8 cellular contexts compared by ENCODE assay signal in genomic region chr7:73308074-73308664, GRCh38. TPM values are rescaled to one million over a fixed set of nuclear protein-coding genes. Genes with fewer than 3 reads are reported as not detected.
DNase-seq lines count a peak whose midpoint lies in the region; ATAC-seq, FAIRE-seq and TF ChIP-seq lines count a peak whose summit lies in the region.

No MANE protein-coding gene starts in this region.

- H3K27ac ChIP-seq in CD4-positive, CD25-positive, alpha-beta regulatory T cell (ENCODE audit: insufficient read depth, low read length, poor library complexity, severe bottlenecking): no peak overlapping the region
- H3K27ac ChIP-seq in keratinocyte (ENCODE audit: control insufficient read depth, insufficient read depth, low read length): no peak overlapping the region
- H3K27ac ChIP-seq in stomach smooth muscle (ENCODE audit: low read length): peak overlapping the region; percentile 37

- peak overlapping the region; percentile 88 to 98 (median 96) for H3K27ac Mint-ChIP-seq in CD4-positive, CD25-positive, alpha-beta regulatory T cell

- peak overlapping the region; percentile 72 for H3K4me2 ChIP-seq in keratinocyte (ENCODE audit: control insufficient read depth, extremely low read depth, insufficient read depth, low read depth, low read length)

- no peaks in the 10 kb centered on the region for H3K27me3 Mint-ChIP-seq in CD4-positive, CD25-positive, alpha-beta regulatory T cell

- H2AFZ ChIP-seq in keratinocyte (ENCODE audit: control insufficient read depth, low read length): peak overlapping the region; percentile 73

- H3K9me3 ChIP-seq in CD4-positive, CD25-positive, alpha-beta regulatory T cell (ENCODE audit: control insufficient read depth in 2 of 2, low read length in 2 of 2): no peaks in the 10 kb centered on the region
- H3K9me3 ChIP-seq in adipocyte (ENCODE audit: control insufficient read depth, low read length) (no peaks in the 10 kb centered on the region), keratinocyte (ENCODE audit: control insufficient read depth, low read depth, low read length) (no peaks in the 10 kb centered on the region), stomach smooth muscle (ENCODE audit: control insufficient read depth in 2 of 2, low read length in 2 of 2) (no peaks in the 10 kb centered on the region)

- peak overlapping the region; percentile 71 for H3K4me3 ChIP-seq in CD4-positive, CD25-positive, alpha-beta regulatory T cell (ENCODE audit: low read depth, low read length)
- H3K4me3 ChIP-seq in adipocyte (ENCODE audit: low read length) (peak overlapping the region; percentile 92), keratinocyte (ENCODE audit: control insufficient read depth in 2 of 3, extremely low read depth in 1 of 3, insufficient read depth in 2 of 3, low read depth in 1 of 3, low read length in 3 of 3) (peak overlapping the region; percentile 71 to 76 (median 75)), stomach smooth muscle (ENCODE audit: low read length in 2 of 2) (peak overlapping the region; percentile 78 to 80)

- peaks cover 3% of the 10 kb centered on the region for H3K79me2 ChIP-seq in keratinocyte (ENCODE audit: control insufficient read depth, insufficient read depth, low read length)

- H3K4me1 Mint-ChIP-seq in CD4-positive, CD25-positive, alpha-beta regulatory T cell: peaks cover 5 to 38% (median 19%) of the 10 kb centered on the region in 4 donors

- no peaks in the 10 kb centered on the region for H4K20me1 ChIP-seq in keratinocyte (ENCODE audit: control insufficient read depth, extremely low read depth, insufficient read depth, low read length)

- peak overlapping the region; percentile 96 to 100 (median 99) for H3K4me3 Mint-ChIP-seq in CD4-positive, CD25-positive, alpha-beta regulatory T cell

- peaks cover 37% of the 10 kb centered on the region for H3K36me3 ChIP-seq in CD4-positive, CD25-positive, alpha-beta regulatory T cell (ENCODE audit: control insufficient read depth, insufficient read depth, low read length)
- H3K36me3 ChIP-seq in adipocyte (ENCODE audit: control insufficient read depth, insufficient read depth, low read length, severe bottlenecking) (peaks cover 17% of the 10 kb centered on the region), keratinocyte (ENCODE audit: control insufficient read depth in 2 of 2, extremely low read depth in 1 of 2, insufficient read depth in 2 of 2, low read length in 2 of 2) (peaks cover 0 to 2% of the 10 kb centered on the region in 2 experiments), stomach smooth muscle (ENCODE audit: control insufficient read depth in 2 of 2, insufficient read depth in 2 of 2, low read length in 2 of 2) (peaks cover 0 to 16% of the 10 kb centered on the region in 2 donors)

- H3K9me1 ChIP-seq in keratinocyte (ENCODE audit: control insufficient read depth, extremely low read depth, insufficient read depth, low read length): no peaks in the 10 kb centered on the region

- peak overlapping the region; percentile 87 for H3K9ac ChIP-seq in adipocyte (ENCODE audit: low read length)
- H3K9ac ChIP-seq in keratinocyte (ENCODE audit: control insufficient read depth, extremely low read depth, insufficient read depth, low read length): peak overlapping the region; percentile 62
- peak overlapping the region; percentile 55 to 71 for H3K9ac ChIP-seq in stomach smooth muscle (ENCODE audit: low read length in 2 of 2)

- H3K9me3 Mint-ChIP-seq in CD4-positive, CD25-positive, alpha-beta regulatory T cell: no peaks in the 10 kb centered on the region

- H3K4me1 ChIP-seq in CD4-positive, CD25-positive, alpha-beta regulatory T cell (ENCODE audit: control insufficient read depth, insufficient read depth, low read length, poor library complexity, severe bottlenecking): peaks cover 13% of the 10 kb centered on the region
- peaks cover 11% of the 10 kb centered on the region for H3K4me1 ChIP-seq in adipocyte (ENCODE audit: control insufficient read depth, insufficient read depth, low read length)
- peaks cover 4% of the 10 kb centered on the region for H3K4me1 ChIP-seq in keratinocyte (ENCODE audit: control insufficient read depth, extremely low read depth, insufficient read depth, low read length)
- peaks cover 10% of the 10 kb centered on the region for H3K4me1 ChIP-seq in stomach smooth muscle (ENCODE audit: control insufficient read depth, insufficient read depth, low read length)

- no peak for TF ChIP-seq CTCF in keratinocyte (optimal IDR thresholded peaks at IDR 0.05 in 1 of 3, IDR thresholded peaks at IDR 0.05 in 1 of 3, conservative IDR thresholded peaks at IDR 0.05 in 1 of 3; ENCODE audit: extremely low read depth in 1 of 3, insufficient read depth in 2 of 3, low read length in 3 of 3)

- DNase-seq in CD4-positive, CD25-positive, alpha-beta regulatory T cell: no peak
- DNase-seq in adipocyte (ENCODE audit: low read depth) (peak; percentile 25), keratinocyte (ENCODE audit: low read depth, low spot score) (no peak), NOMO-1 treated with DMSO at 0.1 percent for 48 hours (lab: John Stamatoyannopoulos, UW; ENCODE audit: unreplicated experiment) (no peak), MV-4-11 (lab: John Stamatoyannopoulos, UW) (no peak)

- no peak for FAIRE-seq in keratinocyte (lab: Jason Lieb, UNC)

- peak; percentile 23 to 26 for ATAC-seq in CD4-positive, CD25-positive, alpha-beta regulatory T cell (ENCODE audit: low read depth in 2 of 2)
- peak; percentile 42 for ATAC-seq in GM19395 (IDR thresholded peaks at IDR 0.05; ENCODE audit: unreplicated experiment)
- peak; percentile 32 for ATAC-seq in HG03442 (IDR thresholded peaks at IDR 0.05; ENCODE audit: unreplicated experiment)

- H3K27me3 ChIP-seq in CD4-positive, CD25-positive, alpha-beta regulatory T cell (ENCODE audit: control insufficient read depth, insufficient read depth, low read length): no peaks in the 10 kb centered on the region
- H3K27me3 ChIP-seq in adipocyte (replicated peaks; ENCODE audit: control insufficient read depth, insufficient read depth, low read length) (no peaks in the 10 kb centered on the region), keratinocyte (ENCODE audit: control insufficient read depth, extremely low read depth, insufficient read depth, low read length) (no peaks in the 10 kb centered on the region), stomach smooth muscle (ENCODE audit: control insufficient read depth in 1 of 2, insufficient read depth in 2 of 2, low read length in 2 of 2) (no peaks in the 10 kb centered on the region)

- peaks cover 22% of the 10 kb centered on the region for H3K36me3 Mint-ChIP-seq in CD4-positive, CD25-positive, alpha-beta regulatory T cell

- dilution Hi-C loops in keratinocyte (cut with MboI; ENCODE audit: extremely low pct_ligation_motif_present, low sequenced_read_pairs): no loop called here

RNA-seq across cellular contexts. Expression of gene NSUN5, which starts 0.5 kb away (rescaled TPM):
- 31.8 TPM for total RNA-seq in CD4-positive, CD25-positive, alpha-beta regulatory T cell
- 10 to 100 TPM; 47.6 to 60.2 (median 58.2) TPM for polyA plus RNA-seq in CD4-positive, CD25-positive, alpha-beta regulatory T cell
- polyA plus RNA-seq in keratinocyte: 16.8 to 20.4 TPM (median 20.2 TPM) in 3 replicates
- 5.1 TPM for polyA plus RNA-seq in keratinocyte (2011; ENCODE audit: low read depth)
- polyA plus RNA-seq in keratinocyte (2011; cell fraction: cytosol; rRNA removed): 11.1 and 21.0 TPM in 2 replicates
- 29.7 and 39.6 TPM in 2 replicates for polyA plus RNA-seq in keratinocyte (2011; cell fraction: nucleus; rRNA removed)
- polyA plus RNA-seq in keratinocyte (2012; ENCODE audit: low replicate concordance): 20.5 and 23.8 TPM in 2 replicates
- polyA minus RNA-seq in keratinocyte: 13.0 to 19.0 TPM (median 18.0 TPM) in 3 replicates
- polyA minus RNA-seq in keratinocyte (2011; cell fraction: cytosol; rRNA and poly(A)+ RNA removed): 24.2 TPM
- 19.5 and 22.1 TPM in 2 replicates for polyA minus RNA-seq in keratinocyte (2011; cell fraction: nucleus; rRNA and poly(A)+ RNA removed)

RNA-seq across cellular contexts. Expression of gene TRIM50, which starts 19.7 kb away (rescaled TPM):
- total RNA-seq in CD4-positive, CD25-positive, alpha-beta regulatory T cell: not detected
- not detected for polyA plus RNA-seq in CD4-positive, CD25-positive, alpha-beta regulatory T cell
- polyA plus RNA-seq in keratinocyte: not detected in 3 replicates
- not detected for polyA plus RNA-seq in keratinocyte (2011; ENCODE audit: low read depth)
- not detected in 2 replicates for polyA plus RNA-seq in keratinocyte (2011; cell fraction: cytosol; rRNA removed)
- not detected in 2 replicates for polyA plus RNA-seq in keratinocyte (2011; cell fraction: nucleus; rRNA removed)
- not detected in 2 replicates for polyA plus RNA-seq in keratinocyte (2012; ENCODE audit: low replicate concordance)
- not detected in 3 replicates for polyA minus RNA-seq in keratinocyte
- not detected for polyA minus RNA-seq in keratinocyte (2011; cell fraction: cytosol; rRNA and poly(A)+ RNA removed)
- polyA minus RNA-seq in keratinocyte (2011; cell fraction: nucleus; rRNA and poly(A)+ RNA removed): not detected in 2 replicates

RNA-seq across cellular contexts. Expression of gene FKBP6, which starts 19.8 kb away (rescaled TPM):
- total RNA-seq in CD4-positive, CD25-positive, alpha-beta regulatory T cell: not detected
- polyA plus RNA-seq in CD4-positive, CD25-positive, alpha-beta regulatory T cell: not detected
- polyA plus RNA-seq in keratinocyte: not detected in 3 replicates
- not detected for polyA plus RNA-seq in keratinocyte (2011; ENCODE audit: low read depth)
- polyA plus RNA-seq in keratinocyte (2011; cell fraction: cytosol; rRNA removed): not detected in 2 replicates
- not detected in 2 replicates for polyA plus RNA-seq in keratinocyte (2011; cell fraction: nucleus; rRNA removed)
- not detected in 2 replicates for polyA plus RNA-seq in keratinocyte (2012; ENCODE audit: low replicate concordance)
- polyA minus RNA-seq in keratinocyte: not detected in 3 replicates
- not detected for polyA minus RNA-seq in keratinocyte (2011; cell fraction: cytosol; rRNA and poly(A)+ RNA removed)
- not detected in 2 replicates for polyA minus RNA-seq in keratinocyte (2011; cell fraction: nucleus; rRNA and poly(A)+ RNA removed)
